1 cellular context compared by ENCODE assay signal in genomic region chrX:53093748-53094583, GRCh38.
TF ChIP-seq lines count a peak whose summit lies in the region.

Gene KANTR (plus strand): TSS chrX:53094142. CDS start chrX:53124273, 30,131 bp downstream.

TF ChIP-seq in HepG2, 621 proteins besides CTCF, POLR2A, EP300 and RAD21 (continued from another document):
- TF ChIP-seq TEAD2 (CRISPR knock-in tag; IDR thresholded peaks at IDR 0.05) (no peak), ZNF670 (CRISPR knock-in tag; IDR thresholded peaks at IDR 0.05; ENCODE audit: borderline replicate concordance) (no peak), ZNF678 (CRISPR knock-in tag; IDR thresholded peaks at IDR 0.05) (no peak), BRF2 (CRISPR knock-in tag; IDR thresholded peaks at IDR 0.05) (no peak)
